8 cellular contexts compared by ENCODE assay signal in the genomic region with DNA sequence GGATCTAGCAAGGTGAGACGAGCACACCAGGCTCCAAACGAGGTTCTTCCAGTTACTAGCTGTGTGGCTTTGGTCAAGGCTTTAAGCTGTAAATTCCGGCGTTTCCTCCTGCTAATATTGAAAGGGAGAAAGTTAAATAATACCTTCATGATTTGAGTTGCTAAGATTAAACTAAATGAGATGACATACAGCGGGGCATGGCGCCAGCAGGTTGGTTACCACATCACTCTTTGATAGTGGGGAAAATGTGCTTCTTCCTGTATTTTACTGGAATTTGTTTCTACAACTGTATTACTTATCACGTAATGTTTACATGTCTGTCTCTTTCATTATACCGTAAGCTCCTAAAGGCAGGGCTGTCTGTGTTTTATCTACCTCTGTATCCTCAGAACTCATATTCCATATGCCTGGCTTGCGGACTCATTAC. TPM values are rescaled to one million over a fixed set of nuclear protein-coding genes. Genes with fewer than 3 reads are reported as not detected.
A peak's percentile ranks its signal among the peaks of the same experiment; 100 is the strongest.
DNase-seq lines count a peak whose midpoint lies in the region; ATAC-seq and TF ChIP-seq lines count a peak whose summit lies in the region.

No MANE protein-coding gene starts in this region.

- H3K4me1 Mint-ChIP-seq in Caco-2 (ENCODE audit: low read depth, unreplicated experiment), result peaks cover 8% of the 10 kb centered on the region

- POLR2A ChIA-PET in Caco-2 (lab: Charles Lee), result interaction anchor here (0.6 to 1.7 kb wide), 5 partner anchors 10 to 1712 kb away, joined by 3 to 11 read pairs (median 5); partner anchors contain the start of genes C6orf89 and MTCH1

- H3K4me3 ChIP-seq in Caco-2 (ENCODE audit: low read depth, low read length) (peak overlapping the region; percentile 78), coronary artery (peak overlapping the region; percentile 92), mucosa of descending colon (peak overlapping the region; percentile 58)

- intact Hi-C loops in Caco-2 (cut with micrococcal nuclease; ENCODE audit: unreplicated experiment) (no loop called here), mucosa of descending colon (cut with DNase I, micrococcal nuclease) (no loop called here)

- H3K27ac Mint-ChIP-seq in Caco-2 (ENCODE audit: unreplicated experiment), result peak overlapping the region; percentile 98

- no peaks in the 10 kb centered on the region for H3K27me3 ChIP-seq in Caco-2 (replicated peaks; ENCODE audit: control insufficient read depth, insufficient read depth, low read length)

- no peak for TF ChIP-seq CTCF in Caco-2 (IDR thresholded peaks at IDR 0.05; ENCODE audit: insufficient read depth in 1 of 2, low read depth in 1 of 2, low read length in 1 of 2, severe bottlenecking in 1 of 2, unreplicated experiment in 1 of 2)
- no peak for TF ChIP-seq CTCF in coronary artery (IDR thresholded peaks at IDR 0.05)
- no peak for TF ChIP-seq CTCF in mucosa of descending colon (IDR thresholded peaks at IDR 0.05)

- H3K36me3 ChIP-seq in Caco-2 (ENCODE audit: control insufficient read depth, insufficient read depth, low read length) (no peaks in the 10 kb centered on the region), mucosa of descending colon (ENCODE audit: low read depth) (no peaks in the 10 kb centered on the region)

- peak overlapping the region in 1 of 2 donors; percentile 87 for H3K27ac ChIP-seq in coronary artery

- H3K9me3 ChIP-seq in Caco-2 (no peaks in the 10 kb centered on the region), mucosa of descending colon (no peaks in the 10 kb centered on the region)

- H3K9me3 Mint-ChIP-seq in Caco-2 (ENCODE audit: unreplicated experiment), result no peaks in the 10 kb centered on the region

- no peak for DNase-seq in Caco-2
- peak; percentile 48 for DNase-seq in M059J (ENCODE audit: low read depth)
- no peak for DNase-seq in coronary artery (ENCODE audit: low spot score)
- DNase-seq in mucosa of descending colon, result peak in 1 of 3 donors; percentile 37
- no peak for DNase-seq in NCI-H510A (lab: John Stamatoyannopoulos, UW)
- no peak for DNase-seq in occipital lobe (lab: John Stamatoyannopoulos, UW)
- no peak for DNase-seq in pons (ENCODE audit: low spot score)

- H3K4me3 Mint-ChIP-seq in Caco-2 (ENCODE audit: unreplicated experiment), result peak overlapping the region; percentile 92

- no TSS peak for BruUV-seq in Caco-2 (replicated peaks; lab: Mats Ljungman, UMichigan)

- CTCF ChIA-PET in Caco-2 (lab: Charles Lee), result interaction anchor here (0.8 to 4.2 kb wide), 5 partner anchors 12 to 144 kb away, joined by 3 to 31 read pairs (median 15); partner anchors contain the start of gene C6orf89

- peaks cover 18% of the 10 kb centered on the region for H3K36me3 Mint-ChIP-seq in Caco-2 (ENCODE audit: insufficient read depth, unreplicated experiment)

- ATAC-seq in mucosa of descending colon (peak; percentile 9), GM21737 (IDR thresholded peaks at IDR 0.05; ENCODE audit: unreplicated experiment) (no peak)

- H3K27me3 Mint-ChIP-seq in Caco-2 (ENCODE audit: insufficient read depth, unreplicated experiment), result no peaks in the 10 kb centered on the region

- H3K4me1 ChIP-seq in Caco-2, result 0 out of 2 replicates have a peak, but pooled peaks cover 5% of the 10 kb centered on the region
- peaks cover 8% of the 10 kb centered on the region for H3K4me1 ChIP-seq in mucosa of descending colon (ENCODE audit: low read depth)

RNA-seq across cellular contexts. Expression of gene PPIL1, which starts 0.6 kb away (rescaled TPM):
- total RNA-seq in Caco-2 (2022) (57.7 and 61.2 TPM in 2 replicates), mucosa of descending colon (10 to 100 TPM in 2 of 3 donors, 1 to 10 TPM in 1; 7.2 to 14.2 (median 10.5) TPM), occipital lobe (35.7 TPM)
- 73.4 and 84.3 TPM in 2 replicates for total RNA-seq in M059J (2014; rRNA removed; shearing (Covaris generic))

RNA-seq across cellular contexts. Expression of gene C6orf89, which starts 11.7 kb away (rescaled TPM):
- total RNA-seq in Caco-2 (2022) (24.4 and 24.5 TPM in 2 replicates), mucosa of descending colon (10 to 100 TPM; 53.9 to 66.6 (median 56.0) TPM), occipital lobe (36.2 TPM)
- 84.5 and 91.1 TPM in 2 replicates for total RNA-seq in M059J (2014; rRNA removed; shearing (Covaris generic))

RNA-seq across cellular contexts. Expression of gene CPNE5, which starts 34.8 kb away (rescaled TPM):
- total RNA-seq in Caco-2 (2022) (not detected in 2 replicates), mucosa of descending colon (10 to 100 TPM in 1 of 3 donors, 1 to 10 TPM in 2; 4.7 to 15.2 (median 6.1) TPM), occipital lobe (4.8 TPM)
- total RNA-seq in M059J (2014; rRNA removed; shearing (Covaris generic)), result 0.02 TPM in 1 of 2 replicates, not detected in the other
